In genomic region chr15:101252836-101253235, GRCh38 we compare ENCODE assay signal across 8 cellular contexts. TPM values are rescaled to one million over a fixed set of nuclear protein-coding genes. Genes with fewer than 3 reads are reported as not detected.
DNase-seq lines count a peak whose midpoint lies in the region; ATAC-seq and TF ChIP-seq lines count a peak whose summit lies in the region.

No MANE protein-coding gene starts in this region.

- intact Hi-C loops in PC-9 (cut with micrococcal nuclease; ENCODE audit: unreplicated experiment), result loop anchor here (5.0 to 10.0 kb wide), 2 partner anchors 338 to 651 kb away; partner anchors contain the start of genes ASB7, LINS1 and LRRK1

- no TSS peak for BruUV-seq in PC-9 (replicated peaks; lab: Mats Ljungman, UMichigan)

- H3K4me3 ChIP-seq in PC-9 (peak overlapping the region; percentile 80; the same call in 1 of the 2 replicates), fibroblast of mammary gland (ENCODE audit: control insufficient read depth, low read depth, low read length) (peak overlapping the region; percentile 57), skeletal muscle tissue (ENCODE audit: low read length in 3 of 3) (peak overlapping the region; percentile 82 to 83 (median 83))

- no peaks in the 10 kb centered on the region for H3K27me3 ChIP-seq in PC-9 (ENCODE audit: insufficient read depth, low read depth)
- no peaks in the 10 kb centered on the region for H3K27me3 ChIP-seq in skeletal muscle tissue (ENCODE audit: control insufficient read depth in 3 of 3, insufficient read depth in 3 of 3, low read length in 3 of 3)

- ATAC-seq in GM21529 (IDR thresholded peaks at IDR 0.05; ENCODE audit: unreplicated experiment) (peak; percentile 15), HG03280 (IDR thresholded peaks at IDR 0.05; ENCODE audit: unreplicated experiment) (no peak), HG02798 (IDR thresholded peaks at IDR 0.05; ENCODE audit: poor library complexity, unreplicated experiment) (no peak)

- H3K4me1 ChIP-seq in PC-9 (replicated peaks; ENCODE audit: insufficient read depth) (peaks cover 16% of the 10 kb centered on the region), skeletal muscle tissue (ENCODE audit: control insufficient read depth in 3 of 3, insufficient read depth in 3 of 3, low read length in 3 of 3) (peaks cover 25 to 28% (median 27%) of the 10 kb centered on the region in 3 donors)

- H3K27ac ChIP-seq in PC-9 (no peak overlapping the region), skeletal muscle tissue (ENCODE audit: low read depth, low read length) (peak overlapping the region; percentile 71)

- peak overlapping the region; percentile 79 for H3K4me2 ChIP-seq in PC-9

- CTCF ChIA-PET in PC-9 (lab: Charles Lee), result no interaction called here

- POLR2A ChIA-PET in PC-9 (lab: Charles Lee; ENCODE audit: unreplicated experiment), result no interaction called here

- peaks cover 17% of the 10 kb centered on the region for H4K20me1 ChIP-seq in PC-9 (ENCODE audit: insufficient read depth)

- TF ChIP-seq CTCF in PC-9 (conservative IDR thresholded peaks at IDR 0.05), result no peak
- TF ChIP-seq CTCF in fibroblast of mammary gland (conservative IDR thresholded peaks at IDR 0.05; ENCODE audit: control insufficient read depth, insufficient read depth, low read depth, low read length), result no peak

- H3K9me3 ChIP-seq in PC-9 (ENCODE audit: insufficient read depth, low read depth) (no peaks in the 10 kb centered on the region), skeletal muscle tissue (ENCODE audit: control insufficient read depth in 3 of 3, low read length in 3 of 3) (no peaks in the 10 kb centered on the region)

- peak overlapping the region; percentile 73 to 86 (median 79) for H3K9ac ChIP-seq in skeletal muscle tissue (ENCODE audit: low read depth in 1 of 3, low read length in 3 of 3)

- DNase-seq in PC-9 (peak in 1 of 2 experiments; percentile 62), fibroblast of mammary gland (ENCODE audit: low read depth) (no peak), pons (ENCODE audit: low spot score) (no peak), RKO (ENCODE audit: low spot score) (no peak)

- H3K36me3 ChIP-seq in PC-9 (ENCODE audit: low read depth), result no peaks in the 10 kb centered on the region
- H3K36me3 ChIP-seq in skeletal muscle tissue (ENCODE audit: control insufficient read depth in 3 of 3, insufficient read depth in 3 of 3, low read length in 3 of 3), result no peaks in the 10 kb centered on the region

- H3K79me2 ChIP-seq in PC-9 (ENCODE audit: low read depth), result peaks cover 24% of the 10 kb centered on the region

- H3K9me2 ChIP-seq in PC-9 (ENCODE audit: insufficient read depth), result no peaks in the 10 kb centered on the region

- H2AFZ ChIP-seq in PC-9, result peak overlapping the region; percentile 76

- peaks cover 12% of the 10 kb centered on the region; the same call in 1 of the 2 replicates for H3F3A ChIP-seq in PC-9 (ENCODE audit: insufficient read depth, low read depth)

RNA-seq across cellular contexts. Expression of gene CHSY1, which starts 1.0 kb away (rescaled TPM):
- total RNA-seq in PC-9 (2021) (10.3 and 10.7 TPM in 2 replicates), skeletal muscle tissue (29.7 TPM)

RNA-seq across cellular contexts. Expression of gene SELENOS, which starts 24.4 kb away (rescaled TPM):
- total RNA-seq in PC-9 (2021) (20.8 and 28.6 TPM in 2 replicates), skeletal muscle tissue (25.6 TPM)

RNA-seq across cellular contexts. Expression of gene SNRPA1, which starts 42.2 kb away (rescaled TPM):
- 71.6 and 95.0 TPM in 2 replicates for total RNA-seq in PC-9 (2021)
- 14.1 TPM for total RNA-seq in skeletal muscle tissue
